ENCODE assay signal across 8 cellular contexts in the genomic region with DNA sequence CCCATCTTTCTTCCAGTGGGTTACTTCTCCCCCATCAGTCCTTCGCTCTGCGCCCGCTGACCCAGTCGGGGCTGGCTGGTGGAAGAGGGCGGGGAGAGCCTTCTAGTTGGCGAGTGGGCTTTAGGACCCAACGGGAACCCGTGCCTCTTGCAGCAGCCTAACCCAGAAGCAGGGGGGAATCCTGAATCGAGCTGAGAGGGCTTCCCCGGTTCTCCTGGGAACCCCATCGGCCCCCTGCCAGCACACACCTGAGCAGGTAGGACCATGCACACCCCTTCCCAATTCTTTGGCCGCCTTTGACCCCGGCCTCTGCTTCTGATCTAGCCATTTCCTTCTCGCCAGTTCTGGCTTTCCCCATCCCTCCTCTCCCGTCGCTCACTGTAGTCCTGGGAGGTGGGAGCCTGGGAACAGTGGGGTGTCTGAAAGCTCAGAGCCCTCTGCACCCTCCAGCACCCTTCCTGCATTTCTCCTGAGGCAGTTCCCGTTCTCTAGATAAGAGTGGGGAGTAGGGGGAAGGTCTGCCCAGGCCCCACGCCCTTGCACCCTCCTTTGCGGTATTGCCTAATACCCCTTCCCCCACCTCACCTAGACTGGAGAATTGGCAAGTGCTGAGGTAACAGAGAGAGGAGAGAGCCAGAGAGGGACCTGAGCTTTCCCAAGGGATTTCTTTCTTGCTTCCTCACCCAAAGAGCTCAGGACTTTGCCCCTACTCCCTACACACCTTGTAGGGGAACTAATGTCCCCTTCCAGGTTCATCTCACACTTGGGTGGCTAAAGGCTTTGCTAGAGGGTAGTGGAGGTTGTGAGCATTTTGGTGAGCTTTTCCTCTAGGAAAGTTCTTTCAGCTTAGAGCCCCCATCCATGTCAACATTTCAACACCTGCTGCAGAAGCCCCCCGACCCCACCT. TPM values are rescaled to one million over a fixed set of nuclear protein-coding genes. Genes with fewer than 3 reads are reported as not detected.
DNase-seq lines count a peak whose midpoint lies in the region; ATAC-seq and TF ChIP-seq lines count a peak whose summit lies in the region.

TSS of gene RARA (plus strand) at position 150 of the 907 bp plus-strand sequence. CDS start 22,039 bp downstream, outside the sequence.

- peak in 1 of 10 experiments; percentile 37 for DNase-seq in CD4-positive, alpha-beta T cell
- DNase-seq in HT1080 (ENCODE audit: low read depth) (no peak), glomerular endothelial cell (ENCODE audit: extremely low read depth, low read depth, low spot score) (no peak), nucleus accumbens (lab: John Stamatoyannopoulos, UW) (peak in 38 of 56 donors; percentile 15 to 80 (median 52))
- no peak for DNase-seq in activated CD8-positive, alpha-beta memory T cell treated with anti-CD3 and anti-CD28 coated beads, Interleukin-2, amount 10 ng/mL, durations not matched to agents 7 days and 5 days

- no peaks in the 10 kb centered on the region for H3K27me3 Mint-ChIP-seq in CD4-positive, alpha-beta T cell
- H3K27me3 Mint-ChIP-seq in activated CD8-positive, alpha-beta memory T cell treated with anti-CD3 and anti-CD28 coated beads, Interleukin-2, amount 10 ng/mL, durations not matched to agents 7 days and 5 days: no peaks in the 10 kb centered on the region

- CTCF ChIA-PET in CD4-positive, alpha-beta T cell (lab: Charles Lee): interaction anchor here (6.8 kb wide), 1 partner anchor 46 kb away, joined by 40 read pairs; no protein-coding TSS in a partner anchor
- CTCF ChIA-PET in activated CD8-positive, alpha-beta memory T cell treated with anti-CD3 and anti-CD28 coated beads, Interleukin-2, amount 10 ng/mL, durations not matched to agents 7 days and 5 days (lab: Charles Lee): interaction anchor here (0.6 to 31.0 kb wide), 8 partner anchors 7 to 251 kb away, joined by 3 to 433 read pairs (median 3); no protein-coding TSS in a partner anchor

- intact Hi-C loops in CD4-positive, alpha-beta T cell (cut with DNase I, micrococcal nuclease): no loop called here

- H3K9me3 ChIP-seq in CD4-positive, alpha-beta T cell (ENCODE audit: control insufficient read depth, low read length): no peaks in the 10 kb centered on the region

- H3K27me3 ChIP-seq in CD4-positive, alpha-beta T cell (ENCODE audit: control insufficient read depth, insufficient read depth, low read length): no peaks in the 10 kb centered on the region

- no peaks in the 10 kb centered on the region for H3K36me3 Mint-ChIP-seq in CD4-positive, alpha-beta T cell (ENCODE audit: low read depth)
- H3K36me3 Mint-ChIP-seq in activated CD8-positive, alpha-beta memory T cell treated with anti-CD3 and anti-CD28 coated beads, Interleukin-2, amount 10 ng/mL, durations not matched to agents 7 days and 5 days: peaks cover 3% of the 10 kb centered on the region

- no peak for TF ChIP-seq CTCF in CD4-positive, alpha-beta T cell (IDR thresholded peaks at IDR 0.05)

- no peaks in the 10 kb centered on the region for H3K9me3 Mint-ChIP-seq in CD4-positive, alpha-beta T cell
- H3K9me3 Mint-ChIP-seq in activated CD8-positive, alpha-beta memory T cell treated with anti-CD3 and anti-CD28 coated beads, Interleukin-2, amount 10 ng/mL, durations not matched to agents 7 days and 5 days (ENCODE audit: low read depth): no peaks in the 10 kb centered on the region

- H3K4me3 Mint-ChIP-seq in CD4-positive, alpha-beta T cell: no peak within 1 kb of the TSS
- H3K4me3 Mint-ChIP-seq in activated CD8-positive, alpha-beta memory T cell treated with anti-CD3 and anti-CD28 coated beads, Interleukin-2, amount 10 ng/mL, durations not matched to agents 7 days and 5 days: peak within 1 kb of the TSS; percentile 12

- H3K27ac ChIP-seq in CD4-positive, alpha-beta T cell (ENCODE audit: low read depth, low read length): no peak within 1 kb of the TSS

- peaks cover 31% of the 10 kb centered on the region for H3K4me1 Mint-ChIP-seq in CD4-positive, alpha-beta T cell (ENCODE audit: low read depth)
- H3K4me1 Mint-ChIP-seq in activated CD8-positive, alpha-beta memory T cell treated with anti-CD3 and anti-CD28 coated beads, Interleukin-2, amount 10 ng/mL, durations not matched to agents 7 days and 5 days: peaks cover 38% of the 10 kb centered on the region

- POLR2A ChIA-PET in CD4-positive, alpha-beta T cell (lab: Charles Lee): interaction anchor here (0.6 to 4.3 kb wide), 6 partner anchors 8 to 34 kb away, joined by 3 to 34 read pairs (median 6); no protein-coding TSS in a partner anchor

- peak; percentile 48 for ATAC-seq in CD4-positive, alpha-beta T cell (ENCODE audit: poor library complexity)
- no peak for ATAC-seq in activated CD8-positive, alpha-beta memory T cell treated with anti-CD3 and anti-CD28 coated beads, Interleukin-2, amount 10 ng/mL, durations not matched to agents 7 days and 5 days
- ATAC-seq in GM18873 (IDR thresholded peaks at IDR 0.05; ENCODE audit: low FRiP score, unreplicated experiment) (no peak), GM19455 (IDR thresholded peaks at IDR 0.05; ENCODE audit: unreplicated experiment) (no peak), HG03442 (IDR thresholded peaks at IDR 0.05; ENCODE audit: unreplicated experiment) (no peak)

- no peak within 1 kb of the TSS for H3K27ac Mint-ChIP-seq in CD4-positive, alpha-beta T cell
- H3K27ac Mint-ChIP-seq in activated CD8-positive, alpha-beta memory T cell treated with anti-CD3 and anti-CD28 coated beads, Interleukin-2, amount 10 ng/mL, durations not matched to agents 7 days and 5 days: no peak within 1 kb of the TSS

RNA-seq across cellular contexts. Expression of gene RARA, which starts in this region (rescaled TPM):
- total RNA-seq in CD4-positive, alpha-beta T cell: 100 to 1,000 TPM; 114 to 115 TPM
- total RNA-seq in HT1080 (2014; rRNA removed; shearing (Covaris generic)): 24.1 and 34.4 TPM in 2 replicates
- polyA plus RNA-seq in HT1080 (2015; cell fraction: cytosol; rRNA removed): 32.7 and 36.2 TPM in 2 replicates
- polyA plus RNA-seq in HT1080 (2015; cell fraction: nucleus; rRNA removed): 19.0 and 24.4 TPM in 2 replicates
- 10 to 100 TPM; 29.9 to 39.5 TPM for total RNA-seq in activated CD8-positive, alpha-beta memory T cell treated with anti-CD3 and anti-CD28 coated beads, Interleukin-2, amount 10 ng/mL, durations not matched to agents 7 days and 5 days
- 51.4 and 60.4 TPM in 2 replicates for total RNA-seq in glomerular endothelial cell

Comparison
In these comparisons a context has a peak if more than half of its experiments do, and no peak if none do; other contexts are left out.
1. DNase-seq: peak in nucleus accumbens (38 of 56); none in HT1080 (single experiment), activated CD8-positive, alpha-beta memory T cell treated with anti-CD3 and anti-CD28 coated beads, Interleukin-2, amount 10 ng/mL, durations not matched to agents 7 days and 5 days (single experiment) and glomerular endothelial cell (single experiment).